ENCODE assay signal across 26 cellular contexts in the genomic region with DNA sequence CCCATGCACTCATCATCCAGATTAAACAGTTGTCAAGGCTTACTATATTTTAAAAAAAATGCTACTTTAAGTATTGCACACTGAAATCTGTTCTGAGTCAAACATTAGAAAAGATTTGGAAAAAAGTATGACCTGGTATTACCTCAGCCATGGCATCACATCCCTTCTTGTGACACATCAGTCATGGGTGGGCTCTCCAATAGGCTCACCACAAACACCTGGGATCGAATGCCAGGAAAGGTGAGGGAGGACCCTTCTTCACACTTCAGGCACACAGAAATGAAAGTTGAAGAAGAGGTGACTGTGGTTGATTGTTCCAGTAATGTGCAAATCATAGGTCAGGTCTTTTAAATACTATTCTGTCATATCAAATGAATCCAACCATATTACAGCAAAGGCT. TPM values are rescaled to one million over a fixed set of nuclear protein-coding genes. Genes with fewer than 3 reads are reported as not detected.
DNase-seq lines count a peak whose midpoint lies in the region; ATAC-seq, FAIRE-seq and TF ChIP-seq lines count a peak whose summit lies in the region.
"Had no signal": no experiment of that assay in that cellular context is flagged by ENCODE, and none has a peak within 500 bp of the region (broad histone marks: within the 10 kb centered on the region; RNA-seq: fewer than 3 reads in every experiment).

No MANE protein-coding gene starts in this region.

- peak; percentile 48 for DNase-seq in T-helper 2 cell treated with Interferon-gamma antibody and Interleukin-4, amounts not matched to agents 5 μg/mL and 100 μg/mL, for 36 hours (ENCODE audit: low spot score)
- DNase-seq in T-helper 2 cell, result no peak
- DNase-seq in GM12865 (ENCODE audit: low read depth), result peak; percentile 17
- DNase-seq in activated T-cell treated with anti-CD3 and anti-CD28 coated beads, Interleukin-2, amount 50 U/mL, for 48 hours, result peak; percentile 63 to 69
- DNase-seq in GM12878 (ENCODE audit: low read depth, low spot score), result no peak
- DNase-seq in Right ventricle myocardium superior, result no peak
- DNase-seq in OCI-M1 (lab: John Stamatoyannopoulos, UW), result no peak
- DNase-seq in UCSD-AML1 (lab: John Stamatoyannopoulos, UW; ENCODE audit: unreplicated experiment), result no peak
- DNase-seq: DMS79 treated with DMSO at 0.1 percent for 48 hours; effector memory CD8-positive, alpha-beta T cell; gastrocnemius medialis; MG63; NCI-H1436; NCI-H524; posterior cingulate gyrus; upper lobe of left lung; WERI-Rb-1 had no signal

- H3K9ac ChIP-seq in GM12878 (ENCODE audit: control insufficient read depth, insufficient read depth, low read length), result no peak overlapping the region

- peak overlapping the region; percentile 62 for H3K27ac Mint-ChIP-seq in T-helper 2 cell treated with Interferon-gamma antibody and Interleukin-4, amounts not matched to agents 5 μg/mL and 100 μg/mL, for 36 hours

- SMC1A ChIA-PET in GM12878 (lab: Charles Lee; ENCODE audit: uncharacterized antibody, unreplicated experiment), result no interaction called here

- no peak overlapping the region for H3K4me3 ChIP-seq in GM12865 (ENCODE audit: low read depth, low read length)
- H3K4me3 ChIP-seq in GM12878, result no peak overlapping the region
- H3K4me3 ChIP-seq: esophagus muscularis mucosa, gastrocnemius medialis, K562, MG63, upper lobe of left lung had no signal

- BruUV-seq in GM12878 (replicated peaks; lab: Mats Ljungman, UMichigan), result no TSS peak

- no peaks in the 10 kb centered on the region for H3K9me3 ChIP-seq in GM12878 (replicated peaks; ENCODE audit: control insufficient read depth, insufficient read depth, low read length)
- H3K9me3 ChIP-seq: esophagus muscularis mucosa, gastrocnemius medialis, MG63, upper lobe of left lung had no signal

- CTCF ChIA-PET in GM12878 (lab: Yijun Ruan, JAX), result interaction anchor here (1.3 kb wide), 1 partner anchor 9 kb away, joined by 5 read pairs; no protein-coding TSS in a partner anchor

- peak overlapping the region; percentile 25 for H3K4me3 Mint-ChIP-seq in T-helper 2 cell treated with Interferon-gamma antibody and Interleukin-4, amounts not matched to agents 5 μg/mL and 100 μg/mL, for 36 hours

- peaks cover 82% of the 10 kb centered on the region for H3K4me1 Mint-ChIP-seq in T-helper 2 cell treated with Interferon-gamma antibody and Interleukin-4, amounts not matched to agents 5 μg/mL and 100 μg/mL, for 36 hours (ENCODE audit: low read depth)

- no peaks in the 10 kb centered on the region for H3K27me3 Mint-ChIP-seq in T-helper 2 cell treated with Interferon-gamma antibody and Interleukin-4, amounts not matched to agents 5 μg/mL and 100 μg/mL, for 36 hours (ENCODE audit: low read depth)
- H3K27me3 Mint-ChIP-seq: effector memory CD8-positive, alpha-beta T cell had no signal

- WGBS in GM12878 (ENCODE audit: insufficient coverage, insufficient replicate concordance, low lambda C conversion rate, missing lambda C conversion rate), result 47% methylated on average over 1 of the region's 1 CpG

- TF ChIP-seq EP300 in GM12878 (IDR thresholded peaks at IDR 0.05; ENCODE audit: borderline replicate concordance in 1 of 2, control insufficient read depth in 1 of 2, low read depth in 2 of 2, low read length in 2 of 2), result no peak

- no peak for TF ChIP-seq CTCF in GM12865 (IDR thresholded peaks at IDR 0.05; ENCODE audit: insufficient read depth, low read depth, low read length, missing control alignments)
- no peak for TF ChIP-seq CTCF in GM12878 (IDR thresholded peaks at IDR 0.05 in 2 of 3, conservative IDR thresholded peaks at IDR 0.05 in 1 of 3; ENCODE audit: control insufficient read depth in 2 of 3, extremely low read depth in 1 of 3, insufficient read depth in 1 of 3, low read depth in 3 of 3, low read length in 3 of 3)

- no peaks in the 10 kb centered on the region for H3K36me3 ChIP-seq in GM12878 (ENCODE audit: control insufficient read depth in 2 of 2, insufficient read depth in 2 of 2, low read length in 1 of 2)
- H3K36me3 ChIP-seq: esophagus muscularis mucosa, gastrocnemius medialis, MG63, upper lobe of left lung, WERI-Rb-1 had no signal

- H3K79me2 ChIP-seq in GM12878 (ENCODE audit: control insufficient read depth, insufficient read depth, low read length), result no peaks in the 10 kb centered on the region

- in situ Hi-C loops in GM12878 (cut with MboI), result no loop called here

- no peaks in the 10 kb centered on the region for H3K27me3 ChIP-seq in GM12878 (replicated peaks in 1 of 2; ENCODE audit: control insufficient read depth in 2 of 2, insufficient read depth in 2 of 2, low read length in 1 of 2)
- H3K27me3 ChIP-seq: gastrocnemius medialis, MG63, upper lobe of left lung had no signal

- RAD21 ChIA-PET in GM12878 (lab: Charles Lee; ENCODE audit: unreplicated experiment), result no interaction called here

- no peak for FAIRE-seq in GM12878 (lab: Jason Lieb, UNC)
- FAIRE-seq: colon, K562, keratinocyte, RCC 7860 had no signal

- TF ChIP-seq RAD21 in GM12878 (IDR thresholded peaks at IDR 0.05; ENCODE audit: insufficient read depth, low read depth, low read length), result no peak

- intact Hi-C loops in GM12878 (cut with micrococcal nuclease; ENCODE audit: unreplicated experiment), result no loop called here
- intact Hi-C loops in Right ventricle myocardium superior (cut with DNase I), result no loop called here

- H4K20me1 ChIP-seq in GM12878 (ENCODE audit: control insufficient read depth, insufficient read depth), result no peaks in the 10 kb centered on the region

- peaks cover 40% of the 10 kb centered on the region for H3K4me1 ChIP-seq in GM12878 (ENCODE audit: control insufficient read depth, insufficient read depth, low read length)

- no peak overlapping the region for H3K4me2 ChIP-seq in GM12878 (ENCODE audit: control insufficient read depth, insufficient read depth)

- peaks cover 22% of the 10 kb centered on the region for H3K36me3 Mint-ChIP-seq in T-helper 2 cell treated with Interferon-gamma antibody and Interleukin-4, amounts not matched to agents 5 μg/mL and 100 μg/mL, for 36 hours (ENCODE audit: low read depth)

- no peak for ATAC-seq in GM12878
- ATAC-seq in Right ventricle myocardium superior (ENCODE audit: poor library complexity), result no peak
- ATAC-seq: effector memory CD8-positive, alpha-beta T cell; gastrocnemius medialis; K562; sciatic nerve had no signal

- TF ChIP-seq POLR2A in GM12878 (IDR thresholded peaks at IDR 0.05; ENCODE audit: low read depth, low read length), result no peak

- H2AFZ ChIP-seq in GM12878 (ENCODE audit: control insufficient read depth, low read depth, low read length), result no peak overlapping the region

- H3K27ac ChIP-seq in GM12878 (ENCODE audit: control insufficient read depth, insufficient read depth), result no peak overlapping the region
- H3K27ac ChIP-seq: 22Rv1, esophagus muscularis mucosa, gastrocnemius medialis, upper lobe of left lung, WERI-Rb-1 had no signal

- H3K9me3 Mint-ChIP-seq in T-helper 2 cell treated with Interferon-gamma antibody and Interleukin-4, amounts not matched to agents 5 μg/mL and 100 μg/mL, for 36 hours, result peaks cover 20% of the 10 kb centered on the region
- H3K9me3 Mint-ChIP-seq: effector memory CD8-positive, alpha-beta T cell had no signal

- POLR2A ChIA-PET in GM12878 (lab: Charles Lee), result no interaction called here

TF ChIP-seq in GM12878, 131 proteins besides CTCF, POLR2A, EP300 and RAD21 (continues in another document):
- no peak for TF ChIP-seq SMARCA5 (IDR thresholded peaks at IDR 0.05)
- TF ChIP-seq ASH2L (IDR thresholded peaks at IDR 0.05; ENCODE audit: borderline replicate concordance, low read depth), result no peak
- no peak for TF ChIP-seq SUPT20H (IDR thresholded peaks at IDR 0.05; ENCODE audit: borderline replicate concordance, control insufficient read depth, low read depth, low read length)

RNA-seq across cellular contexts. Expression of a gene that starts 36.6 kb away (rescaled TPM):
- total RNA-seq in GM12878 (2013; cell fraction: nucleolus; rRNA removed), result not detected in 2 replicates
- total RNA-seq in GM12878 (2014; rRNA removed) (not detected in 2 replicates), GM12878 (2014; rRNA removed; fragmentation: Illumina TruSeq; extraction: Trizol) (not detected in 2 replicates), GM12878 (2021) (0.87 and 1.1 TPM in 2 replicates), Right ventricle myocardium superior (1.3 TPM)
- not detected for polyA plus RNA-seq in GM12878 (2011; ENCODE audit: low read depth)
- polyA plus RNA-seq in GM12878 (2011; rRNA removed) (not detected in 2 replicates), GM12878 (2014; fragmentation: Illumina TruSeq; extraction: Trizol) (0.38 TPM in 1 of 2 replicates, not detected in the other), GM12878 (2014; fragmentation: Nextera tagmentation; extraction: Ambion mirVana) (under 1 TPM in 1 of 2 experiments, not detected in 1; 0.19 TPM), GM12878 (2014; rRNA removed) (not detected in 2 replicates), GM12878 (2016; fragmentation: Nextera tagmentation; extraction: Ambion mirVana) (not detected)
- polyA plus RNA-seq in GM12878 (2011; cell fraction: cytosol; rRNA removed), result 0.10 TPM in 1 of 2 replicates, not detected in the other
- polyA plus RNA-seq in GM12878 (2011; cell fraction: nucleus; rRNA removed), result not detected in 2 replicates
- 0.25 and 0.85 TPM in 2 replicates for polyA plus RNA-seq in GM12878 (2012)
- not detected in 2 replicates for polyA minus RNA-seq in GM12878 (2011; rRNA and poly(A)+ RNA removed)
- polyA minus RNA-seq in GM12878 (2011; cell fraction: cytosol; rRNA and poly(A)+ RNA removed), result not detected in 2 replicates
- polyA minus RNA-seq in GM12878 (2011; cell fraction: nucleus; rRNA and poly(A)+ RNA removed), result not detected in 2 replicates
- total RNA-seq: SK-MEL-5 had no signal
- polyA plus RNA-seq: neural cell had no signal

Comparison
In these comparisons a context has a peak if more than half of its experiments do, and no peak if none do; other contexts are left out.
1. DNase-seq: peak in T-helper 2 cell treated with Interferon-gamma antibody and Interleukin-4, amounts not matched to agents 5 μg/mL and 100 μg/mL, for 36 hours (single experiment), GM12865 (single experiment) and activated T-cell treated with anti-CD3 and anti-CD28 coated beads, Interleukin-2, amount 50 U/mL, for 48 hours (2 of 2); none in T-helper 2 cell (0 of 5), GM12878 (single experiment), Right ventricle myocardium superior (single experiment), OCI-M1 (single experiment) and UCSD-AML1 (single experiment).